ENCODE assay signal across 9 cellular contexts in the genomic region with DNA sequence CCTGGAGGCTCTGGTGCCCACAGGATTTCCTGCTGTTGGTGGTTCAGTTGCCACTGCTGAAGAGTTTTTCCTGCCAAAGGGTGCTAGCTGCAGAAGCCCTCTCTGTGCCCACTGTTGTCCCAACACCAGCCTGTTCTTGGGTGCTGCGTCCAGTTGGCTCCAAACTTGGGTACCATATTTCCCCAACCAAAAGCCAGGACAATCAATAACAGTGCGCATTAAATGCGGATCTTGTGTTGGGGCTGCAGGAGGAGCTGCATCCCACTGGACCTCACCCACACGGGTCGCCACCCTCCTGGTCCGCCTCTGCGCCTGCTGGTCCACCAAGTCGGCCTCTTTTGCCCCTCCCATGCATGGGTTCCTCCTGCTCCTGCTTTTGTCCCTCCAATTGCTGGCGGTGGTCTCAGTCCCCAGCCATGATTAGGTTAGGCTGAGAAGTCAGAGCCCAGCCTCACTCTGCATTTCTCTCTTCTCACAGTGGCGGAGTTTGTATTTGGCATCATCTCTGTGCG. TPM values are rescaled to one million over a fixed set of nuclear protein-coding genes. Genes with fewer than 3 reads are reported as not detected.
A peak's percentile ranks its signal among the peaks of the same experiment; 100 is the strongest.
DNase-seq lines count a peak whose midpoint lies in the region; ATAC-seq and TF ChIP-seq lines count a peak whose summit lies in the region.
"Had no signal": no experiment of that assay in that cellular context is flagged by ENCODE, and none has a peak within 500 bp of the region (broad histone marks: within the 10 kb centered on the region; RNA-seq: fewer than 3 reads in every experiment).

No MANE protein-coding gene starts in this region.

- CTCF ChIA-PET in HCT116 (lab: Charles Lee): interaction anchor here (1.0 kb wide), 1 partner anchor 10 kb away, joined by 3 read pairs; no protein-coding TSS in a partner anchor

- no peak for TF ChIP-seq CTCF in HCT116 (IDR thresholded peaks at IDR 0.05 in 2 of 3, conservative IDR thresholded peaks at IDR 0.05 in 1 of 3; ENCODE audit: borderline replicate concordance in 1 of 3, insufficient read depth in 1 of 3, low read depth in 2 of 3, low read length in 2 of 3)
- TF ChIP-seq CTCF in RWPE2 (IDR thresholded peaks at IDR 0.05; ENCODE audit: poor library complexity, severe bottlenecking): no peak
- no peak for TF ChIP-seq CTCF in esophagus muscularis mucosa (IDR thresholded peaks at IDR 0.05)

- TF ChIP-seq EP300 in esophagus muscularis mucosa (IDR thresholded peaks at IDR 0.05): no peak

- H3K9me3 ChIP-seq in HCT116 (ENCODE audit: control insufficient read depth in 1 of 2, insufficient read depth in 1 of 2, low read depth in 1 of 2, low read length in 2 of 2) (no peaks in the 10 kb centered on the region), RWPE2 (ENCODE audit: severe bottlenecking) (no peaks in the 10 kb centered on the region), esophagus muscularis mucosa (no peaks in the 10 kb centered on the region)
- H3K9me3 ChIP-seq: MG63 had no signal

- H3K27me3 ChIP-seq in HCT116 (ENCODE audit: insufficient read depth, low read length) (no peaks in the 10 kb centered on the region), RWPE2 (ENCODE audit: insufficient read depth, poor library complexity, severe bottlenecking) (no peaks in the 10 kb centered on the region), esophagus muscularis mucosa (no peaks in the 10 kb centered on the region)
- H3K27me3 ChIP-seq: MG63 had no signal

- intact Hi-C loops in HCT116 (cut with micrococcal nuclease): no loop called here
- intact Hi-C loops in esophagus muscularis mucosa (cut with DNase I): no loop called here

- H4K20me1 ChIP-seq in HCT116 (ENCODE audit: insufficient read depth): no peaks in the 10 kb centered on the region

- H3K9me2 ChIP-seq in HCT116 (ENCODE audit: insufficient read depth): no peaks in the 10 kb centered on the region

- no peaks in the 10 kb centered on the region for H3K79me2 ChIP-seq in HCT116 (ENCODE audit: insufficient read depth, low read length)

- no peak for ATAC-seq in HCT116
- ATAC-seq in RWPE2 (ENCODE audit: low read depth): no peak
- no peak for ATAC-seq in HG02852 (IDR thresholded peaks at IDR 0.05; ENCODE audit: unreplicated experiment)
- no peak for ATAC-seq in HG02588 (IDR thresholded peaks at IDR 0.05; ENCODE audit: unreplicated experiment)

- DNase-seq in HCT116 (ENCODE audit: low read depth, low spot score) (no peak), RWPE2 (ENCODE audit: low spot score) (peak; percentile 28), esophagus muscularis mucosa (ENCODE audit: extremely low spot score) (no peak), KG1 (lab: John Stamatoyannopoulos, UW) (no peak)
- DNase-seq: NCI-H524 treated with DMSO at 0.1 percent for 48 hours had no signal

- TF ChIP-seq RAD21 in HCT116 (IDR thresholded peaks at IDR 0.05; ENCODE audit: low read depth): no peak

- H3K4me3 ChIP-seq in HCT116 (replicated peaks in 1 of 2; ENCODE audit: low read depth in 1 of 2, low read length in 2 of 2): no peak overlapping the region
- H3K4me3 ChIP-seq in RWPE2 (ENCODE audit: severe bottlenecking): no peak overlapping the region
- H3K4me3 ChIP-seq in esophagus muscularis mucosa: no peak overlapping the region
- H3K4me3 ChIP-seq in skin epidermis: no peak overlapping the region
- H3K4me3 ChIP-seq: MG63 had no signal

- H3K9ac ChIP-seq in HCT116 (ENCODE audit: low read length): no peak overlapping the region

- peaks cover 19 to 26% of the 10 kb centered on the region in 2 experiments for H3K4me1 ChIP-seq in HCT116 (ENCODE audit: control insufficient read depth in 1 of 2, insufficient read depth in 2 of 2, low read length in 2 of 2)
- peaks cover 21% of the 10 kb centered on the region for H3K4me1 ChIP-seq in RWPE2 (ENCODE audit: insufficient read depth, poor library complexity, severe bottlenecking)
- H3K4me1 ChIP-seq in esophagus muscularis mucosa: peaks cover 60 to 73% (median 64%) of the 10 kb centered on the region in 4 donors

- BruUV-seq in HCT116 (replicated peaks; lab: Mats Ljungman, UMichigan): no TSS peak

- RAD21 ChIA-PET in HCT116 (lab: Charles Lee; ENCODE audit: low non-redundant PET in 1 of 2, low total read pairs in 2 of 2, uncharacterized antibody in 2 of 2, unreplicated experiment in 2 of 2): no interaction called here

- no peaks in the 10 kb centered on the region for H3K36me3 ChIP-seq in HCT116 (ENCODE audit: control insufficient read depth in 1 of 2, insufficient read depth in 2 of 2, low read length in 2 of 2)
- no peaks in the 10 kb centered on the region; the same call in 1 of the 2 replicates for H3K36me3 ChIP-seq in RWPE2 (ENCODE audit: low read depth)
- peaks cover 0 to 18% (median 7%) of the 10 kb centered on the region in 4 donors for H3K36me3 ChIP-seq in esophagus muscularis mucosa
- H3K36me3 ChIP-seq: MG63 had no signal

- no peak for TF ChIP-seq POLR2A in HCT116 (IDR thresholded peaks at IDR 0.05; ENCODE audit: borderline replicate concordance, extremely low read depth, insufficient read depth, insufficient read length)
- TF ChIP-seq POLR2A in esophagus muscularis mucosa (IDR thresholded peaks at IDR 0.05; ENCODE audit: low read depth): no peak

- H3K4me2 ChIP-seq in HCT116 (ENCODE audit: low read length): peak overlapping the region; percentile 66

- POLR2A ChIA-PET in HCT116 (lab: Charles Lee): no interaction called here

- no peak overlapping the region for H2AFZ ChIP-seq in HCT116 (ENCODE audit: low read depth, low read length, poor library complexity, severe bottlenecking)

- H3K27ac ChIP-seq in HCT116 (ENCODE audit: low read depth, low read length): no peak overlapping the region
- H3K27ac ChIP-seq in RWPE2 (ENCODE audit: poor library complexity, severe bottlenecking): peak overlapping the region; percentile 22
- H3K27ac ChIP-seq in esophagus muscularis mucosa (replicated peaks in 1 of 4): peak overlapping the region; percentile 38 to 68 (median 56)
- peak overlapping the region in 15 of 21 experiments; percentile 28 to 85 (median 66) for H3K27ac ChIP-seq in skin epidermis

- 89% methylated on average over 11 of the region's 11 CpGs for WGBS in esophagus muscularis mucosa

TF ChIP-seq in HCT116, 20 proteins besides CTCF, POLR2A, EP300 and RAD21:
- TF ChIP-seq, protein P1, sequence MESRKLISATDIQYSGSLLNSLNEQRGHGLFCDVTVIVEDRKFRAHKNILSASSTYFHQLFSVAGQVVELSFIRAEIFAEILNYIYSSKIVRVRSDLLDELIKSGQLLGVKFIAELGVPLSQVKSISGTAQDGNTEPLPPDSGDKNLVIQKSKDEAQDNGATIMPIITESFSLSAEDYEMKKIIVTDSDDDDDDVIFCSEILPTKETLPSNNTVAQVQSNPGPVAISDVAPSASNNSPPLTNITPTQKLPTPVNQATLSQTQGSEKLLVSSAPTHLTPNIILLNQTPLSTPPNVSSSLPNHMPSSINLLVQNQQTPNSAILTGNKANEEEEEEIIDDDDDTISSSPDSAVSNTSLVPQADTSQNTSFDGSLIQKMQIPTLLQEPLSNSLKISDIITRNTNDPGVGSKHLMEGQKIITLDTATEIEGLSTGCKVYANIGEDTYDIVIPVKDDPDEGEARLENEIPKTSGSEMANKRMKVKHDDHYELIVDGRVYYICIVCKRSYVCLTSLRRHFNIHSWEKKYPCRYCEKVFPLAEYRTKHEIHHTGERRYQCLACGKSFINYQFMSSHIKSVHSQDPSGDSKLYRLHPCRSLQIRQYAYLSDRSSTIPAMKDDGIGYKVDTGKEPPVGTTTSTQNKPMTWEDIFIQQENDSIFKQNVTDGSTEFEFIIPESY (IDR thresholded peaks at IDR 0.05; ENCODE audit: extremely low read depth, insufficient replicate concordance, low read length): no peak
- TF ChIP-seq POLR2AphosphoS5 (IDR thresholded peaks at IDR 0.05; ENCODE audit: low read depth, low read length): no peak
- TF ChIP-seq JUND (IDR thresholded peaks at IDR 0.05): no peak
- no peak for TF ChIP-seq CEBPB (IDR thresholded peaks at IDR 0.05; ENCODE audit: low read depth)
- TF ChIP-seq EZH2phosphoT487 (IDR thresholded peaks at IDR 0.05; ENCODE audit: borderline replicate concordance): no peak
- TF ChIP-seq EZH2 (IDR thresholded peaks at IDR 0.05): no peak
- TF ChIP-seq FOSL1 (IDR thresholded peaks at IDR 0.05; ENCODE audit: low read depth): no peak

RNA-seq across cellular contexts. Expression of a gene that starts 9.8 kb away (rescaled TPM):
- total RNA-seq in HCT116 (2021; ENCODE audit: unreplicated experiment) (1.6 TPM), esophagus muscularis mucosa (10 to 100 TPM; 16.1 to 25.9 (median 20.0) TPM)
- 2.3 and 2.8 TPM in 2 replicates for polyA plus RNA-seq in HCT116 (2012)
